Comparison of ENCODE assay signal across 1 cellular context in the genomic region with DNA sequence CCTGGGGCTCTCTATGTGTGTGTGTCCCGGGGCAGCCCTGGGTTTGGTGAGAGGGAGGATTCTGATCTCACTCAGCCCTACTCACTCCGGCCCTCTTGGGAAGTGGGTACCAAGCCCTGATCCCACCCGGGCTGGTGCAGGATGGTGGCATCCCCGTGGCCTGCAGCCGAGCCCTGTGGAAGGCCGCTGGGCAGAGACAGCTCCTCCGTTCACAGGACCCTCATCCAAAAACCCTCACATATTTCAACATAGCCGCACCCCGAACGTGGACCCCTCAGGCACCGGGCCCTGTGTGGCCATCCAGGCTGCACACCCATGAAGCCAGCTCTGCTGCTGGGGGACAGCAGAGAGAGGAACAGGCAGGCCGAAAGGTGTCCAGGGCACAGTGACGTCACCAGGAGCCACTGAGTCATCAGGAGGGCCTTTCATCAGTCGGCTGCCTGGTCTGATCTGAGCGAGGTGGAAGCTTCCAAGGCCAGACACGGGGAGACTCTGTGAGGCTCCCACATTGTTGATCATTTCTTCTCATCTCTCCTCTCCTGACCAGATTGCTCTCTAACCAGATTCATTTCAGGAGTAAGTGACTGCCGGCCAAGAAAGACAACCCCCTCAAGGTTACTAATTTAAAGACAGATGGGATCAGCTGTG.
TF ChIP-seq lines count a peak whose summit lies in the region.

No MANE protein-coding gene starts in this region.

TF ChIP-seq in IMR-90, 13 proteins besides CTCF, POLR2A, EP300 and RAD21:
- TF ChIP-seq CEBPB (IDR thresholded peaks at IDR 0.05; ENCODE audit: low read depth, low read length) (peak; percentile 33; the same call in 1 of the 2 replicates), FOS (IDR thresholded peaks at IDR 0.05; ENCODE audit: low read depth, low read length) (peak; percentile 71; the same call in 1 of the 2 replicates), BHLHE40 (IDR thresholded peaks at IDR 0.05; ENCODE audit: low read depth, low read length) (peak; percentile 13; the same call in 1 of the 2 replicates), ELK1 (IDR thresholded peaks at IDR 0.05; ENCODE audit: borderline replicate concordance, low read depth, low read length) (no peak)
TF ChIP-seq in IMR-90: peak in this region for 3.
